ENCODE assay signal across 8 cellular contexts in genomic region chr3:12139111-12139511, GRCh38. TPM values are rescaled to one million over a fixed set of nuclear protein-coding genes. Genes with fewer than 3 reads are reported as not detected.
DNase-seq lines count a peak whose midpoint lies in the region; ATAC-seq and FAIRE-seq lines count a peak whose summit lies in the region.

No MANE protein-coding gene starts in this region.

- no peak for DNase-seq in activated T-cell treated with anti-CD3 and anti-CD28 coated beads, Interleukin-2, amount 50 U/mL, for 4 hours
- no peak for DNase-seq in activated T-cell treated with anti-CD3 and anti-CD28 coated beads, Interleukin-2, amount 50 U/mL, for 48 hours
- peak; percentile 36 for DNase-seq in RCC 7860 (ENCODE audit: low spot score)
- peak; percentile 84 for DNase-seq in fibroblast of peridontal ligament (ENCODE audit: extremely low read depth)
- no peak for DNase-seq in sciatic nerve (ENCODE audit: low spot score)
- no peak for DNase-seq in RPMI8226
- no peak for DNase-seq in NCI-H187 treated with DMSO at 0.1 percent for 48 hours (lab: John Stamatoyannopoulos, UW)
- no peak for DNase-seq in NCI-H1694 treated with DMSO at 0.1 percent for 48 hours (lab: John Stamatoyannopoulos, UW)

- no peaks in the 10 kb centered on the region for H3K9me3 Mint-ChIP-seq in activated T-cell treated with anti-CD3 and anti-CD28 coated beads, Interleukin-2, amount 50 U/mL, for 4 hours

- H3K4me1 Mint-ChIP-seq in activated T-cell treated with anti-CD3 and anti-CD28 coated beads, Interleukin-2, amount 50 U/mL, for 4 hours (ENCODE audit: low read depth), result no peaks in the 10 kb centered on the region

- H3K27me3 Mint-ChIP-seq in activated T-cell treated with anti-CD3 and anti-CD28 coated beads, Interleukin-2, amount 50 U/mL, for 4 hours (ENCODE audit: low read depth), result no peaks in the 10 kb centered on the region

- H3K4me3 Mint-ChIP-seq in activated T-cell treated with anti-CD3 and anti-CD28 coated beads, Interleukin-2, amount 50 U/mL, for 4 hours, result no peak overlapping the region

- intact Hi-C loops in sciatic nerve (cut with DNase I), result loop anchor here (5.0 kb wide), 1 partner anchor 338 kb away; no protein-coding TSS in a partner anchor

- FAIRE-seq in RCC 7860 (lab: Jason Lieb, UNC), result no peak

- ATAC-seq in activated T-cell treated with anti-CD3 and anti-CD28 coated beads, Interleukin-2, amount 50 U/mL, for 4 hours, result peak; percentile 59 to 62
- ATAC-seq in sciatic nerve, result peak; percentile 65

- no peaks in the 10 kb centered on the region for H3K36me3 Mint-ChIP-seq in activated T-cell treated with anti-CD3 and anti-CD28 coated beads, Interleukin-2, amount 50 U/mL, for 4 hours (ENCODE audit: insufficient read depth)

RNA-seq across cellular contexts. Expression of gene TIMP4, which starts 19.6 kb away (rescaled TPM):
- under 1 TPM in 2 of 3 donors, not detected in 1; 0.18 to 0.24 TPM for total RNA-seq in activated T-cell treated with anti-CD3 and anti-CD28 coated beads, Interleukin-2, amount 50 U/mL, for 4 hours
- 13.2 TPM for total RNA-seq in sciatic nerve

Comparison
In these comparisons a context has a peak if more than half of its experiments do, and no peak if none do; other contexts are left out.
1. DNase-seq: peak in RCC 7860 (single experiment) and fibroblast of peridontal ligament (single experiment); none in activated T-cell treated with anti-CD3 and anti-CD28 coated beads, Interleukin-2, amount 50 U/mL, for 4 hours (single experiment), activated T-cell treated with anti-CD3 and anti-CD28 coated beads, Interleukin-2, amount 50 U/mL, for 48 hours (0 of 2), sciatic nerve (single experiment), RPMI8226 (single experiment), NCI-H187 treated with DMSO at 0.1 percent for 48 hours (single experiment) and NCI-H1694 treated with DMSO at 0.1 percent for 48 hours (single experiment).
2. RNA of gene TIMP4, which starts 19.6 kb away (total RNA-seq): 13.2 TPM in sciatic nerve (single experiment); 0.18 to 0.24 TPM in activated T-cell treated with anti-CD3 and anti-CD28 coated beads, Interleukin-2, amount 50 U/mL, for 4 hours; every median in the first group is over 10 times any median in the second.